ENCODE assay signal across 24 cellular contexts in the genomic region with DNA sequence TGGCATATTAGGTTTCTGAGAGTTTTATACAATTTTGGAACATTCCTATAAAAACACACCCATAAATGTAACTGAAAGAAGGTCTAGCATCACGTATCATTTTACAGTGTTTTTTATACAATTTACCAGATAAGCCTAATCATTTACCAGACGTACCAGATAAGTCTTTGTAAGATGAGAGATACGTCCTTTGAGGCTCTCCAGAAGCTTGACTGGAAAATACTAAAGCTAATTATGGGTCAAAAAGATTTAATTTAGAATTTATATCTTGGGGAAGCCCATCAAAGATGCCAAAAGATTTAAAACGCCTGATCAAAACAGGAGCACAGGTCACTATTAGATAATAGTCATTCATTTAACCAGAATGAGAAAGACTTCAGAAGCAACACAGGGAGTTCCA. TPM values are rescaled to one million over a fixed set of nuclear protein-coding genes. Genes with fewer than 3 reads are reported as not detected.
DNase-seq lines count a peak whose midpoint lies in the region; ATAC-seq, FAIRE-seq and TF ChIP-seq lines count a peak whose summit lies in the region.
"Had no signal": no experiment of that assay in that cellular context is flagged by ENCODE, and none has a peak within 500 bp of the region (broad histone marks: within the 10 kb centered on the region; RNA-seq: fewer than 3 reads in every experiment).

No MANE protein-coding gene starts in this region.

- H3K9me2 ChIP-seq in SK-N-SH, result no peaks in the 10 kb centered on the region

- H3K79me2 ChIP-seq in SK-N-SH (ENCODE audit: insufficient read depth) (peaks cover 21% of the 10 kb centered on the region; the same call in 1 of the 2 replicates), endothelial cell of umbilical vein (ENCODE audit: control insufficient read depth, insufficient read depth, low read length) (peaks cover 25% of the 10 kb centered on the region)

- POLR2A ChIA-PET in HEK293 (lab: Yijun Ruan, JAX), result no interaction called here
- POLR2A ChIA-PET in SK-N-SH (lab: Yijun Ruan, JAX), result no interaction called here
- POLR2A ChIA-PET in endothelial cell of umbilical vein (lab: Charles Lee), result no interaction called here

- H3K4me1 ChIP-seq in HEK293 (ENCODE audit: control insufficient read depth, insufficient read depth, low read length) (no peaks in the 10 kb centered on the region), SK-N-SH (ENCODE audit: control insufficient read depth in 1 of 2, insufficient read depth in 2 of 2, low read depth in 1 of 2, low read length in 1 of 2) (peaks cover 0 to 4% of the 10 kb centered on the region in 2 experiments; a peak in 3 of 4 replicates), endothelial cell of umbilical vein (ENCODE audit: control insufficient read depth, extremely low read depth, insufficient read depth, low read length) (peaks cover 15% of the 10 kb centered on the region)
- H3K4me1 ChIP-seq: BE2C had no signal

- WGBS in SK-N-SH (ENCODE audit: low lambda C conversion rate), result 84% methylated on average over 4 of the region's 4 CpGs

- H3K9me3 ChIP-seq in HEK293 (ENCODE audit: control insufficient read depth, insufficient read depth, low read depth, low read length), result no peaks in the 10 kb centered on the region
- H3K9me3 ChIP-seq in SK-N-SH, result no peaks in the 10 kb centered on the region
- no peaks in the 10 kb centered on the region for H3K9me3 ChIP-seq in endothelial cell of umbilical vein (replicated peaks; ENCODE audit: control insufficient read depth, insufficient read depth, low read length)
- H3K9me3 ChIP-seq: BE2C had no signal

- CTCF ChIA-PET in HEK293 (lab: Yijun Ruan, JAX), result interaction anchor here (0.9 to 1.8 kb wide), 2 partner anchors 95 to 104 kb away, joined by 3 to 5 read pairs; no protein-coding TSS in a partner anchor
- CTCF ChIA-PET in SK-N-SH (lab: Yijun Ruan, JAX), result interaction anchor here (0.6 to 6.5 kb wide), 9 partner anchors 13 to 533 kb away, joined by 3 to 142 read pairs (median 4); partner anchors contain the start of genes DOK7 and HGFAC
- CTCF ChIA-PET in endothelial cell of umbilical vein (lab: Charles Lee), result interaction anchor here (0.7 to 5.5 kb wide), 2 partner anchors 42 to 95 kb away, joined by 3 to 78 read pairs; partner anchors contain the start of gene HGFAC

- H3F3A ChIP-seq in SK-N-SH (replicated peaks; ENCODE audit: insufficient read depth), result peaks cover 4% of the 10 kb centered on the region

- no peak for TF ChIP-seq POLR2A in endothelial cell of umbilical vein (IDR thresholded peaks at IDR 0.05; ENCODE audit: low read depth, low read length)

- no TSS peak for BruUV-seq in endothelial cell of umbilical vein (replicated peaks; lab: Mats Ljungman, UMichigan)

- no peak for ATAC-seq in HG03135 (IDR thresholded peaks at IDR 0.05; ENCODE audit: unreplicated experiment)
- ATAC-seq: GM12878 had no signal

- peak in 1 of 2 experiments; percentile 74; a peak in 1 of 4 replicates for TF ChIP-seq EP300 in SK-N-SH (IDR thresholded peaks at IDR 0.05; ENCODE audit: borderline replicate concordance in 1 of 2, low read depth in 1 of 2, low read length in 1 of 2)

- H3K36me3 ChIP-seq in HEK293 (ENCODE audit: control insufficient read depth in 2 of 2, insufficient read depth in 1 of 2, low read length in 2 of 2), result no peaks in the 10 kb centered on the region
- H3K36me3 ChIP-seq in SK-N-SH (replicated peaks in 1 of 2; ENCODE audit: control insufficient read depth in 1 of 2, insufficient read depth in 2 of 2, low read length in 1 of 2), result peaks cover 0 to 11% of the 10 kb centered on the region in 2 experiments
- peaks cover 0 to 6% of the 10 kb centered on the region in 2 experiments for H3K36me3 ChIP-seq in endothelial cell of umbilical vein (ENCODE audit: control insufficient read depth in 2 of 2, extremely low read depth in 1 of 2, insufficient read depth in 2 of 2, low read length in 2 of 2)
- H3K36me3 ChIP-seq: BE2C had no signal

- TF ChIP-seq CTCF in HEK293 (tag by site-specific recombination; IDR thresholded peaks at IDR 0.05), result no peak
- TF ChIP-seq CTCF in SK-N-SH (IDR thresholded peaks at IDR 0.05), result no peak
- TF ChIP-seq CTCF in endothelial cell of umbilical vein (IDR thresholded peaks at IDR 0.05; ENCODE audit: extremely low read depth in 1 of 2, insufficient read depth in 1 of 2, low read depth in 1 of 2, low read length in 2 of 2), result no peak

- H3K9ac ChIP-seq in SK-N-SH (no peak overlapping the region), endothelial cell of umbilical vein (replicated peaks; ENCODE audit: extremely low read depth, insufficient read depth, low read length) (no peak overlapping the region)
- H3K9ac ChIP-seq: BLaER1 had no signal

- H3K27ac ChIP-seq in HEK293 (ENCODE audit: extremely low read depth, low read depth, low read length) (no peak overlapping the region), SK-N-SH (ENCODE audit: low read depth in 2 of 2, low read length in 1 of 2) (no peak overlapping the region), endothelial cell of umbilical vein (ENCODE audit: insufficient read depth, low read depth, low read length) (no peak overlapping the region)
- H3K27ac ChIP-seq: BLaER1 had no signal

- intact Hi-C loops in endothelial cell of umbilical vein (cut with micrococcal nuclease), result loop anchor here (5.0 kb wide), 1 partner anchor 39 kb away; no protein-coding TSS in a partner anchor

- H3K4me2 ChIP-seq in SK-N-SH (no peak overlapping the region), endothelial cell of umbilical vein (ENCODE audit: insufficient read depth, low read length) (no peak overlapping the region)
- H3K4me2 ChIP-seq: BLaER1 had no signal

- dilution Hi-C loops in endothelial cell of umbilical vein (cut with MboI; ENCODE audit: extremely low pct_ligation_motif_present, low sequenced_read_pairs), result no loop called here

- FAIRE-seq in endothelial cell of umbilical vein (lab: Jason Lieb, UNC), result peak; percentile 28
- FAIRE-seq: GM19239 had no signal

- H3K4me3 ChIP-seq in HEK293 (ENCODE audit: low read depth, low read length), result no peak overlapping the region
- no peak overlapping the region for H3K4me3 ChIP-seq in SK-N-SH (ENCODE audit: low read depth in 2 of 2, low read length in 1 of 2)
- H3K4me3 ChIP-seq in endothelial cell of umbilical vein (replicated peaks in 1 of 3; ENCODE audit: insufficient read depth in 1 of 3, low read depth in 1 of 3, low read length in 3 of 3), result no peak overlapping the region
- H3K4me3 ChIP-seq: BLaER1, GM12878 had no signal

- H3K27me3 ChIP-seq in SK-N-SH (ENCODE audit: insufficient read depth) (no peaks in the 10 kb centered on the region), endothelial cell of umbilical vein (ENCODE audit: control insufficient read depth in 2 of 2, insufficient read depth in 2 of 2, low read length in 2 of 2) (no peaks in the 10 kb centered on the region)
- H3K27me3 ChIP-seq: BE2C, BLaER1 had no signal

- H2AFZ ChIP-seq in SK-N-SH (ENCODE audit: low read depth) (no peak overlapping the region), endothelial cell of umbilical vein (ENCODE audit: low read depth, low read length) (no peak overlapping the region)

- no peak for TF ChIP-seq RAD21 in SK-N-SH (IDR thresholded peaks at IDR 0.05; ENCODE audit: low read length)

- peaks cover 14% of the 10 kb centered on the region; the same call in 1 of the 2 replicates for H4K20me1 ChIP-seq in SK-N-SH (ENCODE audit: insufficient read depth)
- H4K20me1 ChIP-seq in endothelial cell of umbilical vein (replicated peaks; ENCODE audit: control insufficient read depth, extremely low read depth, insufficient read depth, low read length), result no peaks in the 10 kb centered on the region

- no peaks in the 10 kb centered on the region for H3K9me1 ChIP-seq in endothelial cell of umbilical vein (replicated peaks; ENCODE audit: control insufficient read depth, extremely low read depth, insufficient read depth, low read length)

- DNase-seq in SK-N-SH, result no peak
- DNase-seq in endothelial cell of umbilical vein (ENCODE audit: low read depth, low spot score), result no peak
- DNase-seq in activated effector memory CD4-positive, alpha-beta T cell treated with anti-CD3 and anti-CD28 coated beads, Interleukin-2, amount 50 U/mL, for 16 hours, result no peak
- DNase-seq in activated CD8-positive, alpha-beta memory T cell treated with anti-CD3 and anti-CD28 coated beads for 24 hours, result no peak
- DNase-seq: 8988T; ACHN; BE2C; C1 segment of cervical spinal cord; CD4-positive, alpha-beta memory T cell; CD4-positive, CD25-positive, alpha-beta regulatory T cell; CD8-positive, alpha-beta memory T cell; COR-L47; DMS 273 treated with DMSO at 0.1 percent for 48 hours; DMS153; DMS53; DMS79; DND-41; EL; GDM1 had no signal

TF ChIP-seq in HEK293, 187 proteins besides CTCF, POLR2A, EP300 and RAD21 (continues in another document):
- TF ChIP-seq GLIS2 (tag by site-specific recombination; IDR thresholded peaks at IDR 0.05) (no peak), MEIS1 (CRISPR knock-in tag; IDR thresholded peaks at IDR 0.05; ENCODE audit: borderline replicate concordance) (no peak)

TF ChIP-seq in SK-N-SH, 30 proteins besides CTCF, POLR2A, EP300 and RAD21 (continues in another document):
- TF ChIP-seq RCOR1 (IDR thresholded peaks at IDR 0.05; ENCODE audit: low read length), result peak; percentile 91
- no peak for TF ChIP-seq POLR2AphosphoS5 (IDR thresholded peaks at IDR 0.05; ENCODE audit: low read depth, low read length)
- TF ChIP-seq JUND (IDR thresholded peaks at IDR 0.05), result no peak
- no peak for TF ChIP-seq MEF2A (IDR thresholded peaks at IDR 0.05; ENCODE audit: borderline replicate concordance, low read depth)

TF ChIP-seq in endothelial cell of umbilical vein, 7 proteins besides CTCF, POLR2A, EP300 and RAD21 (continues in another document):
- TF ChIP-seq POLR2AphosphoS5 (IDR thresholded peaks at IDR 0.05; ENCODE audit: insufficient read depth, low read depth, low read length) (no peak), FOS (IDR thresholded peaks at IDR 0.05; ENCODE audit: borderline replicate concordance, insufficient read depth, low read length) (no peak), EZH2 (IDR thresholded peaks at IDR 0.05; ENCODE audit: borderline replicate concordance, low read depth, low read length, severe bottlenecking) (no peak), GATA2 (IDR thresholded peaks at IDR 0.05; ENCODE audit: insufficient read depth, insufficient read length, low read depth, low read length) (no peak)

RNA-seq across cellular contexts. Expression of gene RGS12, which starts 55.0 kb away (rescaled TPM):
- polyA plus RNA-seq in SK-N-SH (2012; rRNA removed) (11.4 and 18.4 TPM in 2 replicates), endothelial cell of umbilical vein (38.1 and 65.2 TPM in 2 replicates)
- 7.2 and 9.5 TPM in 2 replicates for polyA plus RNA-seq in SK-N-SH (2012; cell fraction: cytosol; rRNA removed)
- polyA plus RNA-seq in SK-N-SH (2012; cell fraction: nucleus; rRNA removed), result 50.2 and 78.3 TPM in 2 replicates
- total RNA-seq in endothelial cell of umbilical vein, result 75.4 and 78.0 TPM in 2 replicates
- polyA plus RNA-seq in endothelial cell of umbilical vein (2011; cell fraction: cytosol; rRNA removed), result 25.3 and 31.2 TPM in 2 replicates
- 102 and 126 TPM in 2 replicates for polyA plus RNA-seq in endothelial cell of umbilical vein (2011; cell fraction: nucleus; rRNA removed)
- polyA plus RNA-seq in endothelial cell of umbilical vein (2012), result 38.5 and 42.4 TPM in 2 replicates
- polyA minus RNA-seq in endothelial cell of umbilical vein, result 49.0 and 68.5 TPM in 2 replicates
- 2.3 TPM for polyA minus RNA-seq in endothelial cell of umbilical vein (2011; cell fraction: cytosol; rRNA and poly(A)+ RNA removed)
- 62.7 and 105 TPM in 2 replicates for polyA minus RNA-seq in endothelial cell of umbilical vein (2011; cell fraction: nucleus; rRNA and poly(A)+ RNA removed)
